Comparison of ENCODE assay signal across 8 cellular contexts in the genomic region with DNA sequence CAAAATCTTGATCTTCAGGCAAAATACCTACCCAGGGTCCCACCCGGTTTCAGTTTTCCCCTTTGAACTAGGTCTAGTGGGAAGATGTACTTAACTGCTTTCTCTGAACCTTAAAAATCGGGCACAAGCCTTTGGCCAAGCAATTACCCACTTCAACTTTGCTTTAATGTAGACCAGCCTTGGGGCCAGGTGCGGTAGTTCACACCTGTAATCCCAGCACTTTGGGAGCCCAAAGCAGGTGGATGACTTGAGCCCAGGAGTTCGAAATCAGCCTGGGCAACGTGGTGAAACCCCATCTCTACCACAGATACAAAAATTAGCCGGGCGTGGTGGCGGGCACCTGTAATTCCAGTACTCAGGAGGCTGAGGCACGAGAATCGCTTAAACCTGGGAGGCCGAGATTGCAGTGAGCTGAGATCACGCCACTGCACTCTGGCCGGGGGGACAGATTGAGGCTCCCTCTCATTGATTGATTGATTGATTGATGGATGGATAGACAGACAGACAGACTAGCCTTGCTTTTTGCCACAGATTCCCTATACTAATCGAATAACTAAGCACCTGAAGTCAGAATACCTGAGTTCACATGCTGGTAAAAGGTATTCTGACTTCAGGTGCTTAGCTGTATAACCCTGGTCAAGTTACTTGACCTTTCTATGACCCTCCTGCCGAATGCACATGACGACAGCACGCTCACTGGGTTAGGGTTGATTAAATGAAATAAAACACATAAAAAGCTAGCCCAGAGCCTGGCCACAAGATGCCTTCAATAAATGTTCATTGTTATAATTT. TPM values are rescaled to one million over a fixed set of nuclear protein-coding genes. Genes with fewer than 3 reads are reported as not detected.
A peak's percentile ranks its signal among the peaks of the same experiment; 100 is the strongest.
DNase-seq lines count a peak whose midpoint lies in the region; ATAC-seq, FAIRE-seq and TF ChIP-seq lines count a peak whose summit lies in the region.

No MANE protein-coding gene starts in this region.

- H3K4me3 Mint-ChIP-seq in T-helper 1 cell treated with Interleukin-12 subunit alpha and Interleukin-12 subunit beta and Interleukin-4 antibody, amounts not matched to agents 30 μg/mL and 1 μg/mL, for 36 hours = peak overlapping the region; percentile 93
- H3K4me3 Mint-ChIP-seq in activated naive CD8-positive, alpha-beta T cell treated with anti-CD3 and anti-CD28 coated beads, Interleukin-2, amount 10 ng/mL, durations not matched to agents 7 days and 5 days = peak overlapping the region; percentile 86
- peak overlapping the region; percentile 91 to 94 for H3K4me3 Mint-ChIP-seq in stimulated activated naive CD8-positive, alpha-beta T cell treated with anti-CD3 and anti-CD28 coated beads, Interleukin-15, amount 100 ng/mL, for 72 hours

- H3K4me1 Mint-ChIP-seq in T-helper 1 cell treated with Interleukin-12 subunit alpha and Interleukin-12 subunit beta and Interleukin-4 antibody, amounts not matched to agents 30 μg/mL and 1 μg/mL, for 36 hours (ENCODE audit: low read depth) = peaks cover 27% of the 10 kb centered on the region
- peaks cover 22% of the 10 kb centered on the region for H3K4me1 Mint-ChIP-seq in activated naive CD8-positive, alpha-beta T cell treated with anti-CD3 and anti-CD28 coated beads, Interleukin-2, amount 10 ng/mL, durations not matched to agents 7 days and 5 days
- peaks cover 34% of the 10 kb centered on the region for H3K4me1 Mint-ChIP-seq in stimulated activated naive CD8-positive, alpha-beta T cell treated with anti-CD3 and anti-CD28 coated beads, Interleukin-15, amount 100 ng/mL, for 72 hours

- H3K27ac ChIP-seq in kidney (ENCODE audit: low read depth in 2 of 2, low read length in 2 of 2) = peak overlapping the region; percentile 96 to 99

- no peak for FAIRE-seq in kidney (lab: Jason Lieb, UNC)

- no peak for TF ChIP-seq CTCF in kidney (IDR thresholded peaks at IDR 0.05; ENCODE audit: borderline replicate concordance, extremely low read depth, insufficient read depth)

- DNase-seq in T-helper 1 cell = no peak
- DNase-seq in activated naive CD8-positive, alpha-beta T cell treated with anti-CD3 and anti-CD28 coated beads, Interleukin-2, amount 10 ng/mL, durations not matched to agents 7 days and 5 days = no peak
- DNase-seq in kidney = no peak
- no peak for DNase-seq in stimulated activated naive CD8-positive, alpha-beta T cell treated with anti-CD3 and anti-CD28 coated beads, Interleukin-15, amount 100 ng/mL, for 72 hours
- no peak for DNase-seq in inferior parietal cortex (ENCODE audit: extremely low spot score)
- DNase-seq in midbrain (lab: John Stamatoyannopoulos, UW) = no peak

- H3K4me1 ChIP-seq in kidney (ENCODE audit: control insufficient read depth in 1 of 2, insufficient read depth in 1 of 2, low read depth in 1 of 2, low read length in 2 of 2) = peaks cover 16 to 21% of the 10 kb centered on the region in 2 donors

- no peaks in the 10 kb centered on the region for H3K27me3 Mint-ChIP-seq in T-helper 1 cell treated with Interleukin-12 subunit alpha and Interleukin-12 subunit beta and Interleukin-4 antibody, amounts not matched to agents 30 μg/mL and 1 μg/mL, for 36 hours (ENCODE audit: low read depth)
- no peaks in the 10 kb centered on the region for H3K27me3 Mint-ChIP-seq in activated naive CD8-positive, alpha-beta T cell treated with anti-CD3 and anti-CD28 coated beads, Interleukin-2, amount 10 ng/mL, durations not matched to agents 7 days and 5 days
- H3K27me3 Mint-ChIP-seq in stimulated activated naive CD8-positive, alpha-beta T cell treated with anti-CD3 and anti-CD28 coated beads, Interleukin-15, amount 100 ng/mL, for 72 hours = peaks cover 8% of the 10 kb centered on the region

- peak overlapping the region; percentile 98 to 99 for H3K9ac ChIP-seq in kidney (ENCODE audit: low read length in 2 of 2)

- no peaks in the 10 kb centered on the region for H3K9me3 ChIP-seq in kidney (ENCODE audit: control insufficient read depth in 1 of 2, low read length in 2 of 2)

- H3K36me3 ChIP-seq in kidney (ENCODE audit: control insufficient read depth in 1 of 2, insufficient read depth in 2 of 2, low read length in 2 of 2) = no peaks in the 10 kb centered on the region

- H3K36me3 Mint-ChIP-seq in T-helper 1 cell treated with Interleukin-12 subunit alpha and Interleukin-12 subunit beta and Interleukin-4 antibody, amounts not matched to agents 30 μg/mL and 1 μg/mL, for 36 hours (ENCODE audit: low read depth) = peaks cover 2% of the 10 kb centered on the region
- H3K36me3 Mint-ChIP-seq in activated naive CD8-positive, alpha-beta T cell treated with anti-CD3 and anti-CD28 coated beads, Interleukin-2, amount 10 ng/mL, durations not matched to agents 7 days and 5 days = no peaks in the 10 kb centered on the region

- H3K4me3 ChIP-seq in kidney (ENCODE audit: low read length in 2 of 2) = peak overlapping the region; percentile 93

- no peak for ATAC-seq in activated naive CD8-positive, alpha-beta T cell treated with anti-CD3 and anti-CD28 coated beads, Interleukin-2, amount 10 ng/mL, durations not matched to agents 7 days and 5 days (ENCODE audit: low read depth)
- ATAC-seq in stimulated activated naive CD8-positive, alpha-beta T cell treated with anti-CD3 and anti-CD28 coated beads, Interleukin-15, amount 100 ng/mL, for 72 hours = no peak
- ATAC-seq in HG02884 (IDR thresholded peaks at IDR 0.05; ENCODE audit: unreplicated experiment) = no peak

- POLR2A ChIA-PET in activated naive CD8-positive, alpha-beta T cell treated with anti-CD3 and anti-CD28 coated beads, Interleukin-2, amount 10 ng/mL, durations not matched to agents 7 days and 5 days (lab: Charles Lee) = interaction anchor here (0.8 kb wide), 1 partner anchor 32 kb away, joined by 3 read pairs; no protein-coding TSS in a partner anchor

- no peaks in the 10 kb centered on the region for H3K9me3 Mint-ChIP-seq in T-helper 1 cell treated with Interleukin-12 subunit alpha and Interleukin-12 subunit beta and Interleukin-4 antibody, amounts not matched to agents 30 μg/mL and 1 μg/mL, for 36 hours
- no peaks in the 10 kb centered on the region for H3K9me3 Mint-ChIP-seq in activated naive CD8-positive, alpha-beta T cell treated with anti-CD3 and anti-CD28 coated beads, Interleukin-2, amount 10 ng/mL, durations not matched to agents 7 days and 5 days
- H3K9me3 Mint-ChIP-seq in stimulated activated naive CD8-positive, alpha-beta T cell treated with anti-CD3 and anti-CD28 coated beads, Interleukin-15, amount 100 ng/mL, for 72 hours = no peaks in the 10 kb centered on the region

- peak overlapping the region; percentile 88 for H3K27ac Mint-ChIP-seq in T-helper 1 cell treated with Interleukin-12 subunit alpha and Interleukin-12 subunit beta and Interleukin-4 antibody, amounts not matched to agents 30 μg/mL and 1 μg/mL, for 36 hours
- H3K27ac Mint-ChIP-seq in activated naive CD8-positive, alpha-beta T cell treated with anti-CD3 and anti-CD28 coated beads, Interleukin-2, amount 10 ng/mL, durations not matched to agents 7 days and 5 days = no peak overlapping the region
- no peak overlapping the region for H3K27ac Mint-ChIP-seq in stimulated activated naive CD8-positive, alpha-beta T cell treated with anti-CD3 and anti-CD28 coated beads, Interleukin-15, amount 100 ng/mL, for 72 hours

- intact Hi-C loops in kidney (cut with DNase I) = no loop called here

RNA-seq across cellular contexts. Expression of a gene that starts 1.8 kb away (rescaled TPM):
- 10 to 100 TPM; 61.2 to 61.5 TPM for total RNA-seq in activated naive CD8-positive, alpha-beta T cell treated with anti-CD3 and anti-CD28 coated beads, Interleukin-2, amount 10 ng/mL, durations not matched to agents 7 days and 5 days
- 85.3 TPM for total RNA-seq in kidney
- 14.5 TPM for polyA plus RNA-seq in kidney (ENCODE audit: insufficient read depth, low read depth, low replicate concordance)
